ENCODE assay signal across 8 cellular contexts in the genomic region with DNA sequence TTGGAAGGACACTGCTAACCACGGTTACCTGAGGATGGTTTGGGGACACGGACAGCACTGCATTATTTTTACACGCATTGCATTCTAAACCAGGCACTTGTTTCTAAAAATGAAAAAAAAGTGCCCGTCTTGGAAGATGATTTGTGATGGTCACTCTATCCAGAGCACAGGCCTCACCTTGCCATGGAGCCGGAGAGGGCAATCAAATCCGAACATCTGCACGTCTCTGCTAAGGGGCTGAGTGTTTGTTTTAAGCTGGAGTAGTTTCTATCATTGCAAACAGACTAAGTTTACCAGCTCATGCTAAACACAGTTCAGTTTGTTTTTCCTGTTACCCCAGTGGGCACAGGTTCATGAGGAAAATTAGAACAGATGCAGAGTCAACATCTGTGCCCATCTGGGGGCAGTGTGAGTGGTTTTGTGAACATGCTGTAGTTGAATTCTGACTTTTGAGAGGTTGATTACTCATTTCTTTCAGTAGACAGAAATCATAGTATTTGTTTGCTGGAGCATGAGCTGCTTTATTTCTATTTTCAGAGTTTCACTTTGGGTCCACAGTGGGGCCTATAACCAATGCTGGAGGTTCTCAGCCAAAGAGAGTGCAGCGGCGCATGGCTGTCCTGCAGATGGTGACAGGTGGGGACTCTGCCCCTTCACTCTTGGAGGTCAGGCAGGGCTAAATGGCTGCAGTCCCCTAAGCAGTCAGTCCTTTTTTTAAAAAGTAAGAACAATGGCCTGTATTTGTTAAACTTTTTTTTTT.
A peak's percentile ranks its signal among the peaks of the same experiment; 100 is the strongest.
DNase-seq lines count a peak whose midpoint lies in the region; ATAC-seq, FAIRE-seq and TF ChIP-seq lines count a peak whose summit lies in the region.

No MANE protein-coding gene starts in this region.

- no peak overlapping the region for H2AFZ ChIP-seq in osteoblast (ENCODE audit: low read length)

- WGBS in aorta, 2 donors = 94 to 96% methylated on average over 9 of the region's 9 CpGs

- no peak overlapping the region for H3K4me2 ChIP-seq in osteoblast (ENCODE audit: insufficient read depth, low read length)

- intact Hi-C loops in aorta (cut with DNase I) = no loop called here

- H3K4me3 ChIP-seq in aorta (ENCODE audit: low read length in 2 of 2) (no peak overlapping the region), osteoblast (ENCODE audit: insufficient read depth, low read length) (no peak overlapping the region)

- no peak overlapping the region for H3K27ac ChIP-seq in aorta (ENCODE audit: low read depth in 1 of 2, low read length in 2 of 2)
- H3K27ac ChIP-seq in osteoblast (ENCODE audit: low read depth, low read length) = no peak overlapping the region

- H4K20me1 ChIP-seq in osteoblast (ENCODE audit: insufficient read depth, low read length) = no peaks in the 10 kb centered on the region

- DNase-seq in NCI-H1417 (lab: John Stamatoyannopoulos, UW) (peak; percentile 32 to 65 (median 48)), aorta (no peak), T1000 (lab: John Stamatoyannopoulos, UW) (no peak), osteoblast (ENCODE audit: insufficient read length, low spot score, missing footprints) (no peak)
- DNase-seq in activated effector memory CD4-positive, alpha-beta T cell treated with Interleukin-2 at 50 U/mL for 16 hours = no peak

- H3K9me3 ChIP-seq in aorta (ENCODE audit: control insufficient read depth, low read length) = no peaks in the 10 kb centered on the region
- H3K9me3 ChIP-seq in osteoblast (ENCODE audit: low read depth, low read length) = no peaks in the 10 kb centered on the region

- H3K27me3 ChIP-seq in aorta (ENCODE audit: control insufficient read depth in 1 of 2, insufficient read depth in 2 of 2, low read length in 1 of 2) (no peaks in the 10 kb centered on the region), osteoblast (ENCODE audit: insufficient read depth, low read length) (no peaks in the 10 kb centered on the region)

- peak; percentile 51 for ATAC-seq in GM18519 (IDR thresholded peaks at IDR 0.05; ENCODE audit: low FRiP score, unreplicated experiment)
- ATAC-seq in GM21723 (IDR thresholded peaks at IDR 0.05; ENCODE audit: unreplicated experiment) = peak; percentile 65
- ATAC-seq in aorta (ENCODE audit: low FRiP score) = no peak

- no peak for TF ChIP-seq CTCF in osteoblast (IDR thresholded peaks at IDR 0.05; ENCODE audit: extremely low read depth, low read depth, low read length)

- peak; percentile 87 for FAIRE-seq in islet of Langerhans (lab: Jason Lieb, UNC)

- H3K36me3 ChIP-seq in aorta (ENCODE audit: control insufficient read depth in 1 of 2, insufficient read depth in 2 of 2, low read length in 1 of 2) = no peaks in the 10 kb centered on the region
- no peaks in the 10 kb centered on the region for H3K36me3 ChIP-seq in osteoblast (ENCODE audit: insufficient read depth, low read length)

- no peaks in the 10 kb centered on the region for H3K79me2 ChIP-seq in osteoblast (ENCODE audit: insufficient read depth, low read length)

- H3K4me1 ChIP-seq in aorta (ENCODE audit: control insufficient read depth in 1 of 2, insufficient read depth in 2 of 2, low read length in 2 of 2) = no peaks in the 10 kb centered on the region
- H3K4me1 ChIP-seq in osteoblast (ENCODE audit: insufficient read depth, low read length) = no peaks in the 10 kb centered on the region

Comparison
In these comparisons a context has a peak if more than half of its experiments do, and no peak if none do; other contexts are left out.
1. DNase-seq: peak in NCI-H1417 (3 of 3); none in aorta (0 of 2), activated effector memory CD4-positive, alpha-beta T cell treated with Interleukin-2 at 50 U/mL for 16 hours (single experiment), T1000 (single experiment) and osteoblast (single experiment).